1 cellular context compared by ENCODE assay signal in the genomic region with DNA sequence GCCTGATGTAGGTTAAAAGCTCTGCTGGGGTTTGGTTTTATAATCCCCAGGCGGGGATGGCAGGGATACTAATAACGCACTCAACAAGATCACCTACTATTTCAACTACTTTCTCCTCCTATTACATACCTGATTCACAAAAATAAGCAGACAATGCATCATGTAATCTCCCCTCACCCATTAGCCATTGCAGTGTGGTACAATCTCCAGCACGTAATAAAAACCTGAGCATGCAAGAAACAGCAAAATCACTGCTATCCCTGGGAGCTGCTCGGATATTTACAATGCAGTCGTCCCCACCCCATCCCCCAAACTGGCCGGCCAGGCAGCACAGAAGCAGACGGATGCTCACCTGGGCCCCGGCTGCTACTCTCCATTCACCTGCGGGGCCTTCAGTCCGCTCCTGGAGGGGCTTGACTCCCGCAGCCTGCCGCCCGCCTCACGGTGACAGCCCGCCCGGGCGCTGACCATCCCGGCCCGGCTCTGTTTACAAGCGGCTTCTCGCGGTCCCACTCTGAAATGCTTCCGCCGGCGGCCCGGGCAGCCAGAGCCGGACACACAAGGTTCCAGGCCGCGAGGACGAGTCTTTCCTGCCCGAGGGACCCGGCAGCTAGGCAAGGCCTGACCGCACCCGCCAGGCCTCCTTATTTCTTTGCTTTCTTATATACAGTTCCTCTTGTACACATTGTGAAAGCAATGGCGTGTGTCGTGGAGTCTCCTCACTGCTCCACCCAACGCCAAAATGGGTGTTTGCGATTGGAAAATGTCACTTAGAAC.
TF ChIP-seq lines count a peak whose summit lies in the region.

A gene with protein sequence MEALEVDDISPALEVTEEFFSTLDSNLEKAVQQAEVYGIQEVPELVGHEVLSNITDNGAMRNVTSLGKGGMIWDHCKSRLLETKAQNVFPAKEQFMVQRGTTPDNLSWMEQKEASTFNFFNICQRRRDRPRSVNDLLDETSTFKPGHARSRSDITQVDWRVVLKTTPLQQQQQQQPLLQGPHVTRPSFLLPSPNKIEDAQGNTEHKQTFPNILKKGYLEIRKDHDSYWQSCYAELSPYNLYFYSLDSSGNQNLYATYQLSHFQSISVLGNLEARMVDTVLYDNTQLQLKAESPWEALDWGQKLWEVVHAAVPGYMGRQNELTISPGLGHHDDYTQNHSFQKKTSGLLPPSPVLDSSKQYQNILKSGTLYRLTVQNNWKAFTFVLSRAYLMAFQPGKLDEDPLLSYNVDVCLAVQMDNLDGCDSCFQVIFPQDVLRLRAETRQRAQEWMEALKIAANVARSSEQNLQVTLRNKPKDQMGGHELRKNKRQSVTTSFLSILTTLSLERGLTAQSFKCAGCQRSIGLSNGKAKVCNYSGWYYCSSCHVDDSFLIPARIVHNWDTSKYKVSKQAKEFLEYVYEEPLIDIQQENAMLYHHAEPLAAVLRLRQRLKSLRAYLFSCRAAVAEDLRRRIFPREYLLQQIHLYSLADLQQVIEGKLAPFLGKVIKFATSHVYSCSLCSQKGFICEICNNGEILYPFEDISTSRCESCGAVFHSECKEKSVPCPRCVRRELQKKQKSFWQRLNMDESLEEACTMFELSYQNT (minus strand): TSS at position 491 of the 777 bp plus-strand sequence. CDS start 23,888 bp downstream, outside the sequence.

TF ChIP-seq in GM23338, 12 proteins besides CTCF, POLR2A, EP300 and RAD21 (continued from another document):
- TF ChIP-seq, protein P1, sequence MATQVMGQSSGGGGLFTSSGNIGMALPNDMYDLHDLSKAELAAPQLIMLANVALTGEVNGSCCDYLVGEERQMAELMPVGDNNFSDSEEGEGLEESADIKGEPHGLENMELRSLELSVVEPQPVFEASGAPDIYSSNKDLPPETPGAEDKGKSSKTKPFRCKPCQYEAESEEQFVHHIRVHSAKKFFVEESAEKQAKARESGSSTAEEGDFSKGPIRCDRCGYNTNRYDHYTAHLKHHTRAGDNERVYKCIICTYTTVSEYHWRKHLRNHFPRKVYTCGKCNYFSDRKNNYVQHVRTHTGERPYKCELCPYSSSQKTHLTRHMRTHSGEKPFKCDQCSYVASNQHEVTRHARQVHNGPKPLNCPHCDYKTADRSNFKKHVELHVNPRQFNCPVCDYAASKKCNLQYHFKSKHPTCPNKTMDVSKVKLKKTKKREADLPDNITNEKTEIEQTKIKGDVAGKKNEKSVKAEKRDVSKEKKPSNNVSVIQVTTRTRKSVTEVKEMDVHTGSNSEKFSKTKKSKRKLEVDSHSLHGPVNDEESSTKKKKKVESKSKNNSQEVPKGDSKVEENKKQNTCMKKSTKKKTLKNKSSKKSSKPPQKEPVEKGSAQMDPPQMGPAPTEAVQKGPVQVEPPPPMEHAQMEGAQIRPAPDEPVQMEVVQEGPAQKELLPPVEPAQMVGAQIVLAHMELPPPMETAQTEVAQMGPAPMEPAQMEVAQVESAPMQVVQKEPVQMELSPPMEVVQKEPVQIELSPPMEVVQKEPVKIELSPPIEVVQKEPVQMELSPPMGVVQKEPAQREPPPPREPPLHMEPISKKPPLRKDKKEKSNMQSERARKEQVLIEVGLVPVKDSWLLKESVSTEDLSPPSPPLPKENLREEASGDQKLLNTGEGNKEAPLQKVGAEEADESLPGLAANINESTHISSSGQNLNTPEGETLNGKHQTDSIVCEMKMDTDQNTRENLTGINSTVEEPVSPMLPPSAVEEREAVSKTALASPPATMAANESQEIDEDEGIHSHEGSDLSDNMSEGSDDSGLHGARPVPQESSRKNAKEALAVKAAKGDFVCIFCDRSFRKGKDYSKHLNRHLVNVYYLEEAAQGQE (IDR thresholded peaks at IDR 0.05; ENCODE audit: unreplicated experiment): no peak
- TF ChIP-seq, protein P2, sequence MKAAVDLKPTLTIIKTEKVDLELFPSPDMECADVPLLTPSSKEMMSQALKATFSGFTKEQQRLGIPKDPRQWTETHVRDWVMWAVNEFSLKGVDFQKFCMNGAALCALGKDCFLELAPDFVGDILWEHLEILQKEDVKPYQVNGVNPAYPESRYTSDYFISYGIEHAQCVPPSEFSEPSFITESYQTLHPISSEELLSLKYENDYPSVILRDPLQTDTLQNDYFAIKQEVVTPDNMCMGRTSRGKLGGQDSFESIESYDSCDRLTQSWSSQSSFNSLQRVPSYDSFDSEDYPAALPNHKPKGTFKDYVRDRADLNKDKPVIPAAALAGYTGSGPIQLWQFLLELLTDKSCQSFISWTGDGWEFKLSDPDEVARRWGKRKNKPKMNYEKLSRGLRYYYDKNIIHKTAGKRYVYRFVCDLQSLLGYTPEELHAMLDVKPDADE (IDR thresholded peaks at IDR 0.05): peak; percentile 28; the same call in 1 of the 2 replicates
- TF ChIP-seq, protein P3, sequence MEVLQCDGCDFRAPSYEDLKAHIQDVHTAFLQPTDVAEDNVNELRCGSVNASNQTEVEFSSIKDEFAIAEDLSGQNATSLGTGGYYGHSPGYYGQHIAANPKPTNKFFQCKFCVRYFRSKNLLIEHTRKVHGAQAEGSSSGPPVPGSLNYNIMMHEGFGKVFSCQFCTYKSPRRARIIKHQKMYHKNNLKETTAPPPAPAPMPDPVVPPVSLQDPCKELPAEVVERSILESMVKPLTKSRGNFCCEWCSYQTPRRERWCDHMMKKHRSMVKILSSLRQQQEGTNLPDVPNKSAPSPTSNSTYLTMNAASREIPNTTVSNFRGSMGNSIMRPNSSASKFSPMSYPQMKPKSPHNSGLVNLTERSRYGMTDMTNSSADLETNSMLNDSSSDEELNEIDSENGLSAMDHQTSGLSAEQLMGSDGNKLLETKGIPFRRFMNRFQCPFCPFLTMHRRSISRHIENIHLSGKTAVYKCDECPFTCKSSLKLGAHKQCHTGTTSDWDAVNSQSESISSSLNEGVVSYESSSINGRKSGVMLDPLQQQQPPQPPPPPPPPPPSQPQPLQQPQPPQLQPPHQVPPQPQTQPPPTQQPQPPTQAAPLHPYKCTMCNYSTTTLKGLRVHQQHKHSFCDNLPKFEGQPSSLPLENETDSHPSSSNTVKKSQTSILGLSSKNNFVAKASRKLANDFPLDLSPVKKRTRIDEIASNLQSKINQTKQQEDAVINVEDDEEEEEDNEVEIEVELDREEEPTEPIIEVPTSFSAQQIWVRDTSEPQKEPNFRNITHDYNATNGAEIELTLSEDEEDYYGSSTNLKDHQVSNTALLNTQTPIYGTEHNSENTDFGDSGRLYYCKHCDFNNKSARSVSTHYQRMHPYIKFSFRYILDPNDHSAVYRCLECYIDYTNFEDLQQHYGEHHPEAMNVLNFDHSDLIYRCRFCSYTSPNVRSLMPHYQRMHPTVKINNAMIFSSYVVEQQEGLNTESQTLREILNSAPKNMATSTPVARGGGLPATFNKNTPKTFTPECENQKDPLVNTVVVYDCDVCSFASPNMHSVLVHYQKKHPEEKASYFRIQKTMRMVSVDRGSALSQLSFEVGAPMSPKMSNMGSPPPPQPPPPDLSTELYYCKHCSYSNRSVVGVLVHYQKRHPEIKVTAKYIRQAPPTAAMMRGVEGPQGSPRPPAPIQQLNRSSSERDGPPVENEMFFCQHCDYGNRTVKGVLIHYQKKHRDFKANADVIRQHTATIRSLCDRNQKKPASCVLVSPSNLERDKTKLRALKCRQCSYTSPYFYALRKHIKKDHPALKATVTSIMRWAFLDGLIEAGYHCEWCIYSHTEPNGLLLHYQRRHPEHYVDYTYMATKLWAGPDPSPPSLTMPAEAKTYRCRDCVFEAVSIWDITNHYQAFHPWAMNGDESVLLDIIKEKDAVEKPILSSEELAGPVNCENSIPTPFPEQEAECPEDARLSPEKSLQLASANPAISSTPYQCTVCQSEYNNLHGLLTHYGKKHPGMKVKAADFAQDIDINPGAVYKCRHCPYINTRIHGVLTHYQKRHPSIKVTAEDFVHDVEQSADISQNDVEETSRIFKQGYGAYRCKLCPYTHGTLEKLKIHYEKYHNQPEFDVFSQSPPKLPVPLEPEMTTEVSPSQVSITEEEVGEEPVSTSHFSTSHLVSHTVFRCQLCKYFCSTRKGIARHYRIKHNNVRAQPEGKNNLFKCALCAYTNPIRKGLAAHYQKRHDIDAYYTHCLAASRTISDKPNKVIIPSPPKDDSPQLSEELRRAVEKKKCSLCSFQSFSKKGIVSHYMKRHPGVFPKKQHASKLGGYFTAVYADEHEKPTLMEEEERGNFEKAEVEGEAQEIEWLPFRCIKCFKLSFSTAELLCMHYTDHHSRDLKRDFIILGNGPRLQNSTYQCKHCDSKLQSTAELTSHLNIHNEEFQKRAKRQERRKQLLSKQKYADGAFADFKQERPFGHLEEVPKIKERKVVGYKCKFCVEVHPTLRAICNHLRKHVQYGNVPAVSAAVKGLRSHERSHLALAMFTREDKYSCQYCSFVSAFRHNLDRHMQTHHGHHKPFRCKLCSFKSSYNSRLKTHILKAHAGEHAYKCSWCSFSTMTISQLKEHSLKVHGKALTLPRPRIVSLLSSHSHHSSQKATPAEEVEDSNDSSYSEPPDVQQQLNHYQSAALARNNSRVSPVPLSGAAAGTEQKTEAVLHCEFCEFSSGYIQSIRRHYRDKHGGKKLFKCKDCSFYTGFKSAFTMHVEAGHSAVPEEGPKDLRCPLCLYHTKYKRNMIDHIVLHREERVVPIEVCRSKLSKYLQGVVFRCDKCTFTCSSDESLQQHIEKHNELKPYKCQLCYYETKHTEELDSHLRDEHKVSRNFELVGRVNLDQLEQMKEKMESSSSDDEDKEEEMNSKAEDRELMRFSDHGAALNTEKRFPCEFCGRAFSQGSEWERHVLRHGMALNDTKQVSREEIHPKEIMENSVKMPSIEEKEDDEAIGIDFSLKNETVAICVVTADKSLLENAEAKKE (CRISPR knock-in tag; IDR thresholded peaks at IDR 0.05): no peak
TF ChIP-seq in GM23338: peak in this region for 3.
